26 cellular contexts compared by ENCODE assay signal in genomic region chr1:114235281-114235680, GRCh38.
"Had no signal": no experiment of that assay in that cellular context is flagged by ENCODE, and none has a peak within 500 bp of the region (broad histone marks: within the 10 kb centered on the region; RNA-seq: fewer than 3 reads in every experiment).

No MANE protein-coding gene starts in this region.

- ATAC-seq: activated CD4-positive, alpha-beta T cell treated with anti-CD3 and anti-CD28 coated beads for 36 hours; activated CD4-positive, CD25-positive, alpha-beta regulatory T cell treated with anti-CD3 and anti-CD28 coated beads, Interleukin-2, amount 50 U/mL, for 24 hours; activated CD8-positive, alpha-beta T cell treated with anti-CD3 and anti-CD28 coated beads, Interleukin-2, amount 10 ng/mL, durations not matched to agents 7 days and 5 days; activated naive CD4-positive, alpha-beta T cell treated with anti-CD3 and anti-CD28 coated beads, Interleukin-2, amount 50 U/mL, for 72 hours; body of pancreas; PC-3; WTC11 had no signal

- H3K9me3 Mint-ChIP-seq: activated CD4-positive, alpha-beta T cell treated with anti-CD3 and anti-CD28 coated beads, Interleukin-2, amount 10 ng/mL, durations not matched to agents 7 days and 5 days; activated naive CD4-positive, alpha-beta T cell treated with anti-CD3 and anti-CD28 coated beads, Interleukin-2, amount 50 U/mL, for 72 hours; activated T-cell treated with anti-CD3 and anti-CD28 coated beads, Interleukin-2, amount 50 U/mL, for 24 hours; activated T-helper 2 cell treated with anti-CD3 and anti-CD28 coated beads, Interferon-gamma antibody, Interleukin-2, Interleukin-4, amounts not matched to agents 10 μg/mL and 5 μg/mL and 100 μg/mL, durations not matched to agents 14 hours and 24 hours and 36 hours; T-helper 1 cell treated with Interleukin-12 subunit alpha and Interleukin-12 subunit beta and Interleukin-4 antibody, amounts not matched to agents 30 μg/mL and 1 μg/mL, for 36 hours; T-helper 2 cell treated with Interferon-gamma antibody and Interleukin-4, amounts not matched to agents 5 μg/mL and 100 μg/mL, for 36 hours had no signal

- H3K4me2 ChIP-seq: SK-N-SH had no signal

- H3K9ac ChIP-seq: SK-N-SH had no signal

- H3K27ac ChIP-seq: adrenal gland, body of pancreas, breast epithelium, Peyer's patch, SJSA1 had no signal

- H3K27ac Mint-ChIP-seq: activated CD4-positive, alpha-beta T cell treated with anti-CD3 and anti-CD28 coated beads for 36 hours; activated CD4-positive, alpha-beta T cell treated with anti-CD3 and anti-CD28 coated beads, Interleukin-2, amount 10 ng/mL, durations not matched to agents 7 days and 5 days; activated CD8-positive, alpha-beta T cell treated with anti-CD3 and anti-CD28 coated beads, Interleukin-2, amount 10 ng/mL, durations not matched to agents 7 days and 5 days; activated naive CD4-positive, alpha-beta T cell treated with anti-CD3 and anti-CD28 coated beads, Interleukin-2, amount 50 U/mL, for 72 hours; activated T-cell treated with anti-CD3 and anti-CD28 coated beads, Interleukin-2, amount 50 U/mL, for 24 hours; activated T-helper 2 cell treated with anti-CD3 and anti-CD28 coated beads, Interferon-gamma antibody, Interleukin-2, Interleukin-4, amounts not matched to agents 10 μg/mL and 5 μg/mL and 100 μg/mL, durations not matched to agents 14 hours and 24 hours and 36 hours; T-helper 1 cell treated with Interleukin-12 subunit alpha and Interleukin-12 subunit beta and Interleukin-4 antibody, amounts not matched to agents 30 μg/mL and 1 μg/mL, for 36 hours; T-helper 2 cell treated with Interferon-gamma antibody and Interleukin-4, amounts not matched to agents 5 μg/mL and 100 μg/mL, for 36 hours; WTC11 had no signal

- DNase-seq: activated CD4-positive, alpha-beta T cell treated with anti-CD3 and anti-CD28 coated beads for 36 hours; activated CD4-positive, alpha-beta T cell treated with anti-CD3 and anti-CD28 coated beads, Interleukin-2, amount 10 ng/mL, durations not matched to agents 7 days and 5 days; activated CD4-positive, alpha-beta T cell treated with anti-CD3 and anti-CD28 coated beads, Interleukin-2, amount 50 U/mL, for 48 hours; activated CD8-positive, alpha-beta T cell treated with anti-CD3 and anti-CD28 coated beads, Interleukin-2, amount 10 ng/mL, durations not matched to agents 7 days and 5 days; activated gamma-delta T cell; activated naive CD4-positive, alpha-beta T cell treated with Interleukin-2 at 50 U/mL for 16 hours; activated T-cell treated with anti-CD3 and anti-CD28 coated beads, Interleukin-2, amount 50 U/mL, for 24 hours; NCI-H146; NCI-H187; NCI-H2107; NCI-H526; PC-3; Peyer's patch; RPMI8226; SHP77 treated with DMSO at 0.1 percent for 48 hours; SK-N-SH had no signal

- H3K27me3 Mint-ChIP-seq: activated CD4-positive, alpha-beta T cell treated with anti-CD3 and anti-CD28 coated beads for 36 hours; activated T-cell treated with anti-CD3 and anti-CD28 coated beads, Interleukin-2, amount 50 U/mL, for 24 hours had no signal

- H3K9me3 ChIP-seq: adrenal gland, body of pancreas, breast epithelium, Peyer's patch, SJSA1, SK-N-SH had no signal

- H3K27me3 ChIP-seq: adrenal gland, body of pancreas, breast epithelium, Peyer's patch had no signal

- H3K36me3 ChIP-seq: adrenal gland, breast epithelium, Peyer's patch, SJSA1 had no signal

- H3K4me1 ChIP-seq: adrenal gland, body of pancreas, breast epithelium, Peyer's patch, SJSA1 had no signal

- H3K4me3 Mint-ChIP-seq: activated CD4-positive, alpha-beta T cell treated with anti-CD3 and anti-CD28 coated beads for 36 hours; activated CD4-positive, alpha-beta T cell treated with anti-CD3 and anti-CD28 coated beads, Interleukin-2, amount 10 ng/mL, durations not matched to agents 7 days and 5 days; activated CD8-positive, alpha-beta T cell treated with anti-CD3 and anti-CD28 coated beads, Interleukin-2, amount 10 ng/mL, durations not matched to agents 7 days and 5 days; activated T-cell treated with anti-CD3 and anti-CD28 coated beads, Interleukin-2, amount 50 U/mL, for 24 hours; T-helper 1 cell treated with Interleukin-12 subunit alpha and Interleukin-12 subunit beta and Interleukin-4 antibody, amounts not matched to agents 30 μg/mL and 1 μg/mL, for 36 hours; T-helper 2 cell treated with Interferon-gamma antibody and Interleukin-4, amounts not matched to agents 5 μg/mL and 100 μg/mL, for 36 hours; WTC11 had no signal

- H3K36me3 Mint-ChIP-seq: activated naive CD4-positive, alpha-beta T cell treated with anti-CD3 and anti-CD28 coated beads, Interleukin-2, amount 50 U/mL, for 72 hours had no signal

- H3K4me3 ChIP-seq: adrenal gland, body of pancreas, breast epithelium, Peyer's patch, SJSA1 had no signal
